Comparison of ENCODE assay signal across 8 cellular contexts in the genomic region with DNA sequence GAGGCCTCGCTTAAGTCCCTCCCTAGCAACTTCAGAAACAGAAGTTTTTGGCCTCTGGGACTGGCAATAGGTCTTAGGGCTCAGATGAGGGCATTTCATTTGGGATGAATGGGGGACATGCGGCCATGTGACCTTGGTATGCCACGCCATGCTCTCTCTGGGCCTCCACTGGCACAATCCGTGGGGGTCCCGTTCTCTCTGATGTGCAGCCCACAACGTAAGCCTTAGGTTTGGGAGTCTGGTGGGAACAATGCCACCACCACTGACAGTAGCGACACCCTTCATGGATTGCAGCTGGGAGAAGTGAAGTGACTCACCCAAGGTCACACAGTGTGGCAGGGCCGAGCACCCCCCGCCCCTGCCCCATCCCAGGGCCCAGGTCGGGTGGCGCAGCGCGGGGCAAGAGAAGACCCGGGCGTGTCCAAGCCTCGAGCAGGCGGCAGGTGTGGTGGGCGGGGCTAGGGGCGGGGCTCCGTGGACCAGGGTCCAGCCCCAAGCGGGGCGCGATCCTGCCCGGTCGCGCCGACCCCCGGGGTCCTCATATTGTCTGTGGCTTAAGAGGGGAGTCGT. TPM values are rescaled to one million over a fixed set of nuclear protein-coding genes. Genes with fewer than 3 reads are reported as not detected.
DNase-seq lines count a peak whose midpoint lies in the region; ATAC-seq and TF ChIP-seq lines count a peak whose summit lies in the region.

No MANE protein-coding gene starts in this region.

- POLR2A ChIA-PET in AG04449 (lab: Yijun Ruan, JAX) = interaction anchor here (0.6 to 1.2 kb wide), 2 partner anchors 52 to 263 kb away, joined by 3 to 4 read pairs; no protein-coding TSS in a partner anchor

- no peak for DNase-seq in AG04449 (ENCODE audit: low read depth, low spot score)
- DNase-seq in M059J (ENCODE audit: low read depth) = peak; percentile 48
- DNase-seq in activated naive CD4-positive, alpha-beta T cell treated with Interleukin-2 at 50 U/mL for 16 hours = peak; percentile 37
- DNase-seq in stimulated activated CD4-positive, alpha-beta T cell treated with anti-CD3 and anti-CD28 coated beads, Interleukin-4, amount 100 ng/mL, for 1 hour = peak; percentile 48

- peak overlapping the region; percentile 32 for H3K4me3 ChIP-seq in AG04449 (ENCODE audit: low read depth, low read length)
- peak overlapping the region; percentile 56 for H3K4me3 ChIP-seq in iPS-18a (ENCODE audit: low read length)

- no peak overlapping the region for H3K27ac ChIP-seq in iPS-18a (ENCODE audit: low read length)

- no peaks in the 10 kb centered on the region for H3K36me3 ChIP-seq in iPS-18a (ENCODE audit: control insufficient read depth, low read depth, low read length)

- H3K4me1 ChIP-seq in iPS-18a (ENCODE audit: control insufficient read depth, low read depth, low read length) = peaks cover 21% of the 10 kb centered on the region

- H3K9ac ChIP-seq in iPS-18a (ENCODE audit: low read length) = no peak overlapping the region

- no peaks in the 10 kb centered on the region for H3K9me3 ChIP-seq in iPS-18a (ENCODE audit: control insufficient read depth, low read depth, low read length)

- ATAC-seq in GM19455 (IDR thresholded peaks at IDR 0.05; ENCODE audit: unreplicated experiment) = no peak
- ATAC-seq in GM18511 (IDR thresholded peaks at IDR 0.05; ENCODE audit: unreplicated experiment) = no peak
- ATAC-seq in GM21528 (IDR thresholded peaks at IDR 0.05; ENCODE audit: low FRiP score, unreplicated experiment) = no peak

- TF ChIP-seq CTCF in AG04449 (IDR thresholded peaks at IDR 0.05; ENCODE audit: insufficient read depth, low read length, missing control alignments) = no peak

- H3K27me3 ChIP-seq in iPS-18a (ENCODE audit: control insufficient read depth, insufficient read depth, low read length) = peaks cover 5% of the 10 kb centered on the region

- CTCF ChIA-PET in AG04449 (lab: Yijun Ruan, JAX) = interaction anchor here (0.6 to 22.7 kb wide), 16 partner anchors 10 to 560 kb away, joined by 3 to 523 read pairs (median 4); no protein-coding TSS in a partner anchor

RNA-seq across cellular contexts. Expression of gene CEBPB, which starts 0.9 kb away (rescaled TPM):
- total RNA-seq in M059J (2014; rRNA removed; shearing (Covaris generic)) = 37.7 and 51.8 TPM in 2 replicates

RNA-seq across cellular contexts. Expression of gene PEDS1, which starts 36.2 kb away (rescaled TPM):
- 49.6 and 61.9 TPM in 2 replicates for total RNA-seq in M059J (2014; rRNA removed; shearing (Covaris generic))
